ENCODE assay signal across 8 cellular contexts in the genomic region with DNA sequence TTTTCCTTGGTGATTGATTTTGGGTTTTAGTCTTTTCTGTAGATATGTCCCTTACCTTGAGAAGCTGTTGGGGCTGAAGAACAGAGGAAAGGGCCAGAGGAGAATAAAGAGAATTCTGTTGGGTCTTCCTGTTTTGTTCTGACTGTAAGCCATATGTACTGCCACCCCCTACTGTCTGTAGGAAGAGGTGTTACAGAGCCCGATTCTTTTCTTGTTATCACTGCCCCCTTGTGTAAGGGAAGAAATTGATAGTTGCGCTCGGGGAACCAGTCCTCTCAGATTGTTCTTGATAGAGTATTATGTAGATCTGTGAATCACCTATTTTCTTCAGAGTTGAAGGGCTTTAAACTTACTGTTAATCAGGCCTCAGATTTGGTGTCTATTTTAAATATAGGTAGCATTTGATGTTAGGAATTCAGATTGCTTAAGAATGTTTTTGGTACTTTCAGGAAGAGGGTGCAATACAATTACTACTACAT. TPM values are rescaled to one million over a fixed set of nuclear protein-coding genes. Genes with fewer than 3 reads are reported as not detected.
A peak's percentile ranks its signal among the peaks of the same experiment; 100 is the strongest.
DNase-seq lines count a peak whose midpoint lies in the region; ATAC-seq and TF ChIP-seq lines count a peak whose summit lies in the region.

No MANE protein-coding gene starts in this region.

- DNase-seq in activated T-cell treated with anti-CD3 and anti-CD28 coated beads for 24 hours (ENCODE audit: low read depth) (peak; percentile 44), NCI-H1694 (lab: John Stamatoyannopoulos, UW) (peak; percentile 93), T-cell (peak in 31 of 34 experiments; percentile 14 to 63 (median 40)), MCF 10A (ENCODE audit: unreplicated experiment) (peak; percentile 89), islet precursor cell (peak; percentile 88)
- DNase-seq in activated T-cell treated with anti-CD3 and anti-CD28 coated beads, Interleukin-2, amount 50 U/mL, for 1 hour: no peak
- DNase-seq in stimulated activated CD4-positive, alpha-beta T cell treated with anti-CD3 and anti-CD28 coated beads, Interleukin-2, amount 100 ng/mL, for 24 hours: peak; percentile 22 to 53

- ATAC-seq in HG02852 (IDR thresholded peaks at IDR 0.05; ENCODE audit: unreplicated experiment) (peak; percentile 49), T-cell (replicated peaks in 1 of 4) (peak; percentile 32 to 49 (median 42))

- TF ChIP-seq CTCF in MCF 10A (IDR thresholded peaks at IDR 0.05; ENCODE audit: unreplicated experiment): peak; percentile 87

- H3K4me3 Mint-ChIP-seq in T-cell (peak overlapping the region; percentile 34 to 63 (median 51)), MCF 10A (ENCODE audit: unreplicated experiment) (peak overlapping the region; percentile 61)

- H3K9me3 Mint-ChIP-seq in T-cell: no peaks in the 10 kb centered on the region
- no peaks in the 10 kb centered on the region for H3K9me3 Mint-ChIP-seq in MCF 10A (ENCODE audit: unreplicated experiment)

- H3K27ac Mint-ChIP-seq in T-cell: peak overlapping the region; percentile 59 to 64
- no peak overlapping the region for H3K27ac Mint-ChIP-seq in MCF 10A (ENCODE audit: low read depth, unreplicated experiment)

- intact Hi-C loops in MCF 10A (cut with micrococcal nuclease): loop anchor here (1.0 to 5.0 kb wide), 8 partner anchors 76 to 438 kb away; no protein-coding TSS in a partner anchor

- H3K27me3 Mint-ChIP-seq in T-cell: no peaks in the 10 kb centered on the region
- H3K27me3 Mint-ChIP-seq in MCF 10A (ENCODE audit: insufficient read depth, unreplicated experiment): no peaks in the 10 kb centered on the region

- BruUV-seq in MCF 10A (replicated peaks; lab: Mats Ljungman, UMichigan): no TSS peak

- peaks cover 34 to 42% (median 39%) of the 10 kb centered on the region in 3 donors for H3K4me1 Mint-ChIP-seq in T-cell
- peaks cover 27% of the 10 kb centered on the region for H3K4me1 Mint-ChIP-seq in MCF 10A (ENCODE audit: insufficient read depth, unreplicated experiment)

- CTCF ChIA-PET in T-cell (lab: Charles Lee): interaction anchor here (0.8 to 1.4 kb wide), 3 partner anchors 18 to 245 kb away, joined by 3 to 5 read pairs (median 3); no protein-coding TSS in a partner anchor
- CTCF ChIA-PET in MCF 10A (lab: Yijun Ruan, JAX): interaction anchor here (0.6 to 2.8 kb wide), 18 partner anchors 32 to 438 kb away, joined by 3 to 12 read pairs (median 4); no protein-coding TSS in a partner anchor

- no peaks in the 10 kb centered on the region for H3K36me3 Mint-ChIP-seq in T-cell
- peaks cover 7% of the 10 kb centered on the region for H3K36me3 Mint-ChIP-seq in MCF 10A (ENCODE audit: insufficient read depth, unreplicated experiment)

- POLR2A ChIA-PET in T-cell (lab: Charles Lee) (interaction anchor here in 1 of 2 donors (0.6 kb wide), 1 partner anchor 202 kb away, joined by 11 read pairs; no protein-coding TSS in a partner anchor), MCF 10A (lab: Yijun Ruan, JAX) (interaction anchor here (0.6 to 6.1 kb wide), 14 partner anchors 73 to 278 kb away, joined by 3 to 46 read pairs (median 4); no protein-coding TSS in a partner anchor)

RNA-seq across cellular contexts. Expression of gene TANC2, which starts 2.4 kb away (rescaled TPM):
- total RNA-seq in T-cell: 10 to 100 TPM; 20.3 to 39.5 (median 25.5) TPM
- 115 and 141 TPM in 2 replicates for total RNA-seq in MCF 10A (2022)
